Comparison of ENCODE assay signal across 15 cellular contexts in genomic region chr11:21142007-21142406, GRCh38.
DNase-seq lines count a peak whose midpoint lies in the region; FAIRE-seq and TF ChIP-seq lines count a peak whose summit lies in the region.
"Had no signal": no experiment of that assay in that cellular context is flagged by ENCODE, and none has a peak within 500 bp of the region (broad histone marks: within the 10 kb centered on the region; RNA-seq: fewer than 3 reads in every experiment).

No MANE protein-coding gene starts in this region.

- no peak overlapping the region for H3K27ac ChIP-seq in transverse colon
- H3K27ac ChIP-seq: sigmoid colon, SJSA1 had no signal

- TF ChIP-seq POLR2A in GM12892 (IDR thresholded peaks at IDR 0.05; ENCODE audit: low read depth, low read length) (no peak), transverse colon (IDR thresholded peaks at IDR 0.05) (no peak)

- H3K4me1 ChIP-seq in transverse colon: no peaks in the 10 kb centered on the region
- H3K4me1 ChIP-seq: sigmoid colon, SJSA1 had no signal

- peak; percentile 12 for TF ChIP-seq CTCF in kidney epithelial cell (IDR thresholded peaks at IDR 0.05; ENCODE audit: insufficient read depth, low read length, poor library complexity, severe bottlenecking)
- no peak for TF ChIP-seq CTCF in transverse colon (IDR thresholded peaks at IDR 0.05)

- no peak for FAIRE-seq in GM12892 (lab: Jason Lieb, UNC)

- in situ Hi-C loops in transverse colon (cut with MboI; ENCODE audit: low pct_ligation_motif_present in 1 of 4, low pct_unique_long_range_greater_than_20kb in 1 of 4, low sequenced_read_pairs in 3 of 4): no loop called here

- DNase-seq in DMS53 treated with DMSO at 0.1 percent for 48 hours (lab: John Stamatoyannopoulos, UW; ENCODE audit: unreplicated experiment): peak; percentile 25
- peak; percentile 44 for DNase-seq in HT-29 (ENCODE audit: low spot score)
- DNase-seq in OCI-M1 (lab: John Stamatoyannopoulos, UW): peak; percentile 30
- no peak for DNase-seq in kidney epithelial cell (ENCODE audit: low read depth)
- no peak for DNase-seq in effector CD8-positive, alpha-beta T cell (lab: John Stamatoyannopoulos, UW)
- no peak for DNase-seq in GM12892 (ENCODE audit: insufficient read length)
- no peak for DNase-seq in transverse colon
- DNase-seq: activated T-cell treated with anti-CD3 and anti-CD28 coated beads, Interleukin-2, amount 50 U/mL, for 4 hours; CD8-positive, alpha-beta memory T cell; HCEC 1CT; left ventricle myocardium superior; NCI-H2029; sigmoid colon; substantia nigra had no signal

- 62% methylated on average over 2 of the region's 2 CpGs; no CpG with 5 or more reads in 1 of the 2 donors for whole genome bisulfite sequencing in transverse colon (ENCODE audit: low coverage in 1 of 2), 2 donors

- H3K36me3 ChIP-seq in kidney epithelial cell (ENCODE audit: control insufficient read depth, insufficient read depth, low read length) (no peaks in the 10 kb centered on the region), transverse colon (no peaks in the 10 kb centered on the region)
- H3K36me3 ChIP-seq: sigmoid colon, SJSA1 had no signal

- H3K27me3 ChIP-seq in kidney epithelial cell (ENCODE audit: control insufficient read depth, insufficient read depth, low read length) (no peaks in the 10 kb centered on the region), transverse colon (no peaks in the 10 kb centered on the region)
- H3K27me3 ChIP-seq: sigmoid colon, SJSA1 had no signal

- H3K4me3 ChIP-seq in kidney epithelial cell (ENCODE audit: low read depth, low read length) (no peak overlapping the region), transverse colon (no peak overlapping the region)
- H3K4me3 ChIP-seq: sigmoid colon, SJSA1 had no signal

- no peaks in the 10 kb centered on the region for H3K9me3 ChIP-seq in transverse colon
- H3K9me3 ChIP-seq: sigmoid colon, SJSA1 had no signal

- intact Hi-C loops in transverse colon (cut with DNase I; ENCODE audit: low total_unique reads): no loop called here

- TF ChIP-seq EP300 in transverse colon (IDR thresholded peaks at IDR 0.05; ENCODE audit: low read depth): no peak

Comparison
In these comparisons a context has a peak if more than half of its experiments do, and no peak if none do; other contexts are left out.
1. DNase-seq: peak in DMS53 treated with DMSO at 0.1 percent for 48 hours (single experiment), HT-29 (single experiment) and OCI-M1 (single experiment); none in kidney epithelial cell (single experiment), effector CD8-positive, alpha-beta T cell (single experiment), GM12892 (single experiment) and transverse colon (single experiment).